In genomic region chr16:72590179-72590937, GRCh38 we compare ENCODE assay signal across 10 cellular contexts.
A peak's percentile ranks its signal among the peaks of the same experiment; 100 is the strongest.
DNase-seq lines count a peak whose midpoint lies in the region; ATAC-seq and TF ChIP-seq lines count a peak whose summit lies in the region.
"Had no signal": no experiment of that assay in that cellular context is flagged by ENCODE, and none has a peak within 500 bp of the region (broad histone marks: within the 10 kb centered on the region; RNA-seq: fewer than 3 reads in every experiment).

No MANE protein-coding gene starts in this region.

- TF ChIP-seq CTCF in AG04449 (IDR thresholded peaks at IDR 0.05; ENCODE audit: insufficient read depth, low read length, missing control alignments), result no peak
- no peak for TF ChIP-seq CTCF in vagina (IDR thresholded peaks at IDR 0.05)

- H3K4me1 ChIP-seq in vagina, result no peaks in the 10 kb centered on the region

- no peaks in the 10 kb centered on the region for H3K9me3 ChIP-seq in vagina

- CTCF ChIA-PET in AG04449 (lab: Yijun Ruan, JAX), result interaction anchor here (1.0 to 1.6 kb wide), 2 partner anchors 17 to 23 kb away, joined by 3 read pairs; no protein-coding TSS in a partner anchor

- DNase-seq in AG04449 (ENCODE audit: low read depth, low spot score) (peak; percentile 41), epidermal melanocyte (ENCODE audit: insufficient read length, low spot score) (no peak), kidney tubule cell (ENCODE audit: low spot score) (no peak), 8988T (no peak), vagina (ENCODE audit: extremely low spot score in 2 of 2) (no peak)
- DNase-seq: activated naive CD4-positive, alpha-beta T cell treated with anti-CD3 and anti-CD28 coated beads, Interleukin-2, amount 10 ng/mL, durations not matched to agents 7 days and 5 days; NCI-H82 had no signal

- POLR2A ChIA-PET in AG04449 (lab: Yijun Ruan, JAX), result interaction anchor here (0.5 kb wide), 1 partner anchor 106 kb away, joined by 3 read pairs; no protein-coding TSS in a partner anchor

- intact Hi-C loops in vagina (cut with DNase I), result no loop called here

- H3K36me3 ChIP-seq in vagina, result no peaks in the 10 kb centered on the region

- H3K27ac ChIP-seq in vagina, result no peak overlapping the region

- H3K4me3 ChIP-seq in AG04449 (ENCODE audit: low read depth, low read length) (no peak overlapping the region), vagina (no peak overlapping the region)

- no peak for TF ChIP-seq POLR2A in vagina (IDR thresholded peaks at IDR 0.05)

- peak; percentile 75 for ATAC-seq in GM19035 (IDR thresholded peaks at IDR 0.05; ENCODE audit: unreplicated experiment)
- ATAC-seq in HG02642 (IDR thresholded peaks at IDR 0.05; ENCODE audit: poor library complexity, unreplicated experiment), result peak; percentile 89
- ATAC-seq in HG03521 (IDR thresholded peaks at IDR 0.05; ENCODE audit: unreplicated experiment), result peak; percentile 73

- no peaks in the 10 kb centered on the region for H3K27me3 ChIP-seq in vagina
